21 cellular contexts compared by ENCODE assay signal in genomic region chr7:7425321-7425720, GRCh38.
DNase-seq lines count a peak whose midpoint lies in the region; ATAC-seq and TF ChIP-seq lines count a peak whose summit lies in the region.
"Had no signal": no experiment of that assay in that cellular context is flagged by ENCODE, and none has a peak within 500 bp of the region (broad histone marks: within the 10 kb centered on the region; RNA-seq: fewer than 3 reads in every experiment).

No MANE protein-coding gene starts in this region.

- H3K4me3 Mint-ChIP-seq in CD4-positive, alpha-beta memory T cell, result peak overlapping the region in 6 of 8 donors; percentile 1 to 46 (median 18)
- H3K4me3 Mint-ChIP-seq in T-helper 17 cell, result peak overlapping the region; percentile 65
- peak overlapping the region in 7 of 10 donors; percentile 3 to 64 (median 33) for H3K4me3 Mint-ChIP-seq in naive thymus-derived CD4-positive, alpha-beta T cell
- H3K4me3 Mint-ChIP-seq: H9, neural progenitor cell had no signal

- CTCF ChIA-PET in CD4-positive, alpha-beta memory T cell (lab: Charles Lee; ENCODE audit: partially characterized antibody), result interaction anchor here (0.8 to 3.3 kb wide), 7 partner anchors 9 to 789 kb away, joined by 3 to 23 read pairs (median 5); partner anchors contain the start of gene C1GALT1
- CTCF ChIA-PET in HCT116 (lab: Charles Lee), result interaction anchor here (0.6 to 2.0 kb wide), 7 partner anchors 10 to 870 kb away, joined by 3 to 19 read pairs (median 5); no protein-coding TSS in a partner anchor
- CTCF ChIA-PET in naive thymus-derived CD4-positive, alpha-beta T cell (lab: Charles Lee), result interaction anchor here (0.6 kb wide), 1 partner anchor 77 kb away, joined by 3 read pairs; no protein-coding TSS in a partner anchor

- TF ChIP-seq CTCF in HCT116 (IDR thresholded peaks at IDR 0.05 in 2 of 3, conservative IDR thresholded peaks at IDR 0.05 in 1 of 3; ENCODE audit: borderline replicate concordance in 1 of 3, insufficient read depth in 1 of 3, low read depth in 2 of 3, low read length in 2 of 3), result no peak
- no peak for TF ChIP-seq CTCF in dorsolateral prefrontal cortex (IDR thresholded peaks at IDR 0.05 in 54 of 56, conservative IDR thresholded peaks at IDR 0.05 in 2 of 56; ENCODE audit: low read depth in 1 of 56, partially characterized antibody in 56 of 56)

- no peaks in the 10 kb centered on the region for H3K27me3 ChIP-seq in CD4-positive, alpha-beta memory T cell (ENCODE audit: insufficient read depth, low read length)
- H3K27me3 ChIP-seq in HCT116 (ENCODE audit: insufficient read depth, low read length) (no peaks in the 10 kb centered on the region), dorsolateral prefrontal cortex (no peaks in the 10 kb centered on the region)
- H3K27me3 ChIP-seq in naive thymus-derived CD4-positive, alpha-beta T cell (ENCODE audit: control insufficient read depth in 2 of 2, insufficient read depth in 2 of 2, low read length in 2 of 2), result no peaks in the 10 kb centered on the region
- H3K27me3 ChIP-seq: cardiac muscle cell, heart right ventricle, neural progenitor cell, uterus had no signal

- H3K79me2 ChIP-seq in HCT116 (ENCODE audit: insufficient read depth, low read length), result no peaks in the 10 kb centered on the region

- intact Hi-C loops in CD4-positive, alpha-beta memory T cell (cut with micrococcal nuclease), result loop anchor here (2.0 to 10.0 kb wide), 3 partner anchors 115 to 869 kb away; no protein-coding TSS in a partner anchor
- intact Hi-C loops in HCT116 (cut with micrococcal nuclease), result loop anchor here (2.0 to 10.0 kb wide), 3 partner anchors 115 to 339 kb away; no protein-coding TSS in a partner anchor
- intact Hi-C loops in naive thymus-derived CD4-positive, alpha-beta T cell (cut with micrococcal nuclease), result loop anchor here (2.0 to 10.0 kb wide), 4 partner anchors 115 to 869 kb away; no protein-coding TSS in a partner anchor
- intact Hi-C loops in dorsolateral prefrontal cortex (cut with DNase I), result loop anchor here (2.0 to 10.0 kb wide), 6 partner anchors 117 to 869 kb away; partner anchors contain the start of genes C1GALT1 (in 1 of the 2) and UMAD1 (in 1 of the 2)

- no peak overlapping the region for H3K9ac ChIP-seq in HCT116 (ENCODE audit: low read length)
- H3K9ac ChIP-seq: neural progenitor cell had no signal

- no peaks in the 10 kb centered on the region for H3K36me3 Mint-ChIP-seq in CD4-positive, alpha-beta memory T cell
- no peaks in the 10 kb centered on the region for H3K36me3 Mint-ChIP-seq in T-helper 17 cell (ENCODE audit: low read depth)
- H3K36me3 Mint-ChIP-seq in naive thymus-derived CD4-positive, alpha-beta T cell, result no peaks in the 10 kb centered on the region
- H3K36me3 Mint-ChIP-seq: CD8-positive, alpha-beta T cell; neural progenitor cell had no signal

- POLR2A ChIA-PET in CD4-positive, alpha-beta memory T cell (lab: Charles Lee; ENCODE audit: partially characterized antibody), result interaction anchor here (1.0 kb wide), 1 partner anchor 9 kb away, joined by 3 read pairs; no protein-coding TSS in a partner anchor
- POLR2A ChIA-PET in HCT116 (lab: Charles Lee), result no interaction called here
- POLR2A ChIA-PET in naive thymus-derived CD4-positive, alpha-beta T cell (lab: Charles Lee), result no interaction called here

- TF ChIP-seq POLR2A in HCT116 (IDR thresholded peaks at IDR 0.05; ENCODE audit: borderline replicate concordance, extremely low read depth, insufficient read depth, insufficient read length), result no peak

- RAD21 ChIA-PET in HCT116 (lab: Charles Lee; ENCODE audit: low non-redundant PET in 1 of 2, low total read pairs in 2 of 2, uncharacterized antibody in 2 of 2, unreplicated experiment in 2 of 2), result no interaction called here

- H3K4me1 ChIP-seq in CD4-positive, alpha-beta memory T cell (ENCODE audit: insufficient read depth, low read length), result no peaks in the 10 kb centered on the region
- peaks cover 0 to 3% of the 10 kb centered on the region in 2 experiments; a peak in 2 of 4 replicates for H3K4me1 ChIP-seq in HCT116 (ENCODE audit: control insufficient read depth in 1 of 2, insufficient read depth in 2 of 2, low read length in 2 of 2)
- no peaks in the 10 kb centered on the region for H3K4me1 ChIP-seq in naive thymus-derived CD4-positive, alpha-beta T cell (ENCODE audit: control insufficient read depth in 2 of 2, insufficient read depth in 2 of 2, low read length in 2 of 2)
- H3K4me1 ChIP-seq: neural progenitor cell, uterus had no signal

- no peak for DNase-seq in CD4-positive, alpha-beta memory T cell
- DNase-seq in HCT116 (ENCODE audit: low read depth, low spot score), result no peak
- no peak for DNase-seq in T-helper 17 cell
- no peak for DNase-seq in naive thymus-derived CD4-positive, alpha-beta T cell
- DNase-seq in KBM-7, result no peak
- DNase-seq in dorsolateral prefrontal cortex, result no peak
- DNase-seq: activated CD4-positive, alpha-beta T cell treated with anti-CD3 and anti-CD28 coated beads for 36 hours; activated gamma-delta T cell; amygdala; CD8-positive, alpha-beta T cell; DMS79; foreskin fibroblast; H9; heart right ventricle; NCI-H1436 treated with DMSO at 0.1 percent for 48 hours; NCI-H774; SHP77 treated with DMSO at 0.1 percent for 48 hours; uterus had no signal

- H3K4me3 ChIP-seq in CD4-positive, alpha-beta memory T cell (ENCODE audit: low read length in 2 of 2), result no peak overlapping the region
- H3K4me3 ChIP-seq in HCT116 (replicated peaks in 1 of 2; ENCODE audit: low read depth in 1 of 2, low read length in 2 of 2), result no peak overlapping the region
- no peak overlapping the region for H3K4me3 ChIP-seq in naive thymus-derived CD4-positive, alpha-beta T cell (ENCODE audit: low read length)
- H3K4me3 ChIP-seq in dorsolateral prefrontal cortex, result no peak overlapping the region
- H3K4me3 ChIP-seq: cardiac muscle cell, neural progenitor cell had no signal

- H3K36me3 ChIP-seq in CD4-positive, alpha-beta memory T cell (ENCODE audit: insufficient read depth, low read length), result no peaks in the 10 kb centered on the region
- no peaks in the 10 kb centered on the region for H3K36me3 ChIP-seq in HCT116 (ENCODE audit: control insufficient read depth in 1 of 2, insufficient read depth in 2 of 2, low read length in 2 of 2)
- H3K36me3 ChIP-seq in naive thymus-derived CD4-positive, alpha-beta T cell (ENCODE audit: control insufficient read depth in 2 of 3, insufficient read depth in 3 of 3, low read length in 3 of 3), result no peaks in the 10 kb centered on the region
- H3K36me3 ChIP-seq: cardiac muscle cell, heart right ventricle, neural progenitor cell, uterus had no signal

- H3K27ac Mint-ChIP-seq in CD4-positive, alpha-beta memory T cell, result peak overlapping the region in 1 of 7 donors; percentile 4
- H3K27ac Mint-ChIP-seq in T-helper 17 cell, result peak overlapping the region; percentile 60
- no peak overlapping the region for H3K27ac Mint-ChIP-seq in naive thymus-derived CD4-positive, alpha-beta T cell
- H3K27ac Mint-ChIP-seq: activated CD4-positive, alpha-beta T cell treated with anti-CD3 and anti-CD28 coated beads for 36 hours; H9; neural progenitor cell had no signal

- no TSS peak for BruUV-seq in HCT116 (replicated peaks; lab: Mats Ljungman, UMichigan)

- no peaks in the 10 kb centered on the region for H3K9me3 ChIP-seq in CD4-positive, alpha-beta memory T cell (ENCODE audit: control insufficient read depth in 1 of 2, low read length in 2 of 2)
- H3K9me3 ChIP-seq in HCT116 (ENCODE audit: control insufficient read depth in 1 of 2, insufficient read depth in 1 of 2, low read depth in 1 of 2, low read length in 2 of 2), result no peaks in the 10 kb centered on the region
- H3K9me3 ChIP-seq in T-helper 17 cell (ENCODE audit: control insufficient read depth, low read length, poor library complexity, severe bottlenecking), result no peaks in the 10 kb centered on the region
- H3K9me3 ChIP-seq in naive thymus-derived CD4-positive, alpha-beta T cell (ENCODE audit: control insufficient read depth in 2 of 3, low read length in 3 of 3), result no peaks in the 10 kb centered on the region
- H3K9me3 ChIP-seq: heart right ventricle, uterus had no signal

- H3K27ac ChIP-seq in CD4-positive, alpha-beta memory T cell (ENCODE audit: low read depth, low read length), result no peak overlapping the region
- no peak overlapping the region for H3K27ac ChIP-seq in HCT116 (ENCODE audit: low read depth, low read length)
- no peak overlapping the region for H3K27ac ChIP-seq in naive thymus-derived CD4-positive, alpha-beta T cell (ENCODE audit: low read depth, low read length)
- no peak overlapping the region for H3K27ac ChIP-seq in dorsolateral prefrontal cortex
- H3K27ac ChIP-seq: cardiac muscle cell, neural progenitor cell had no signal

- TF ChIP-seq RAD21 in HCT116 (IDR thresholded peaks at IDR 0.05; ENCODE audit: low read depth), result no peak

- H3K4me1 Mint-ChIP-seq in CD4-positive, alpha-beta memory T cell, result peaks cover 0 to 10% (median 6%) of the 10 kb centered on the region in 4 donors
- H3K4me1 Mint-ChIP-seq in T-helper 17 cell, result peaks cover 3% of the 10 kb centered on the region
- peaks cover 0 to 12% (median 5%) of the 10 kb centered on the region in 7 donors for H3K4me1 Mint-ChIP-seq in naive thymus-derived CD4-positive, alpha-beta T cell
- H3K4me1 Mint-ChIP-seq: neural progenitor cell had no signal

- in situ Hi-C loops in KBM-7 (cut with MboI; ENCODE audit: low pct_unique_long_range_greater_than_20kb, low sequenced_read_pairs), result no loop called here

- no peaks in the 10 kb centered on the region for H3K9me2 ChIP-seq in HCT116 (ENCODE audit: insufficient read depth)

- H3K4me2 ChIP-seq in HCT116 (ENCODE audit: low read length), result no peak overlapping the region
- H3K4me2 ChIP-seq: neural progenitor cell had no signal

- no peaks in the 10 kb centered on the region for H3K9me3 Mint-ChIP-seq in CD4-positive, alpha-beta memory T cell
- H3K9me3 Mint-ChIP-seq in naive thymus-derived CD4-positive, alpha-beta T cell, result no peaks in the 10 kb centered on the region
- H3K9me3 Mint-ChIP-seq: CD8-positive, alpha-beta T cell; H9; neural progenitor cell had no signal

- H4K20me1 ChIP-seq in HCT116 (ENCODE audit: insufficient read depth), result no peaks in the 10 kb centered on the region

- H2AFZ ChIP-seq in HCT116 (ENCODE audit: low read depth, low read length, poor library complexity, severe bottlenecking), result peak overlapping the region; percentile 62

- no peaks in the 10 kb centered on the region for H3K27me3 Mint-ChIP-seq in CD4-positive, alpha-beta memory T cell
- peaks cover 16% of the 10 kb centered on the region for H3K27me3 Mint-ChIP-seq in T-helper 17 cell
- no peaks in the 10 kb centered on the region for H3K27me3 Mint-ChIP-seq in naive thymus-derived CD4-positive, alpha-beta T cell
- H3K27me3 Mint-ChIP-seq: activated CD4-positive, alpha-beta T cell treated with anti-CD3 and anti-CD28 coated beads for 36 hours had no signal

- no peak for ATAC-seq in HCT116
- ATAC-seq in T-helper 17 cell, result no peak
- no peak for ATAC-seq in naive thymus-derived CD4-positive, alpha-beta T cell
- no peak for ATAC-seq in HG03025 (IDR thresholded peaks at IDR 0.05; ENCODE audit: low FRiP score, unreplicated experiment)
- ATAC-seq: CD8-positive, alpha-beta T cell had no signal

TF ChIP-seq in HCT116, 20 proteins besides CTCF, POLR2A, EP300 and RAD21 (continues in another document):
- TF ChIP-seq CBX3 (IDR thresholded peaks at IDR 0.05; ENCODE audit: low read depth), result no peak
